8 cellular contexts compared by ENCODE assay signal in genomic region chr9:101601904-101602765, GRCh38. TPM values are rescaled to one million over a fixed set of nuclear protein-coding genes. Genes with fewer than 3 reads are reported as not detected.
DNase-seq lines count a peak whose midpoint lies in the region; ATAC-seq and TF ChIP-seq lines count a peak whose summit lies in the region.

No MANE protein-coding gene starts in this region.

- H3K27ac Mint-ChIP-seq in brain: no peak overlapping the region
- H3K27ac Mint-ChIP-seq in T-helper 2 cell treated with Interferon-gamma antibody and Interleukin-4, amounts not matched to agents 5 μg/mL and 100 μg/mL, for 36 hours: no peak overlapping the region

- no peaks in the 10 kb centered on the region for H3K27me3 ChIP-seq in thoracic aorta (replicated peaks; ENCODE audit: insufficient read depth)

- H3K4me3 Mint-ChIP-seq in brain: peak overlapping the region in 4 of 5 experiments; percentile 31 to 67 (median 50)
- no peak overlapping the region for H3K4me3 Mint-ChIP-seq in T-helper 2 cell treated with Interferon-gamma antibody and Interleukin-4, amounts not matched to agents 5 μg/mL and 100 μg/mL, for 36 hours

- H3K4me3 ChIP-seq in thoracic aorta: no peak overlapping the region

- peak; percentile 62 for DNase-seq in A172 (ENCODE audit: low spot score)
- peak; percentile 74 for DNase-seq in GM03348 (ENCODE audit: low spot score)
- peak; percentile 60 for DNase-seq in NCI-H345 treated with DMSO at 0.1 percent for 48 hours (lab: John Stamatoyannopoulos, UW; ENCODE audit: unreplicated experiment)
- peak; percentile 86 for DNase-seq in inferior parietal cortex (ENCODE audit: extremely low spot score)
- no peak for DNase-seq in thoracic aorta (ENCODE audit: low spot score)
- no peak for DNase-seq in T-helper 2 cell treated with Interferon-gamma antibody and Interleukin-4, amounts not matched to agents 5 μg/mL and 100 μg/mL, for 36 hours (ENCODE audit: low spot score)

- H3K4me1 Mint-ChIP-seq in brain: peaks cover 4% of the 10 kb centered on the region
- H3K4me1 Mint-ChIP-seq in T-helper 2 cell treated with Interferon-gamma antibody and Interleukin-4, amounts not matched to agents 5 μg/mL and 100 μg/mL, for 36 hours (ENCODE audit: low read depth): no peaks in the 10 kb centered on the region

- no peaks in the 10 kb centered on the region for H3K4me1 ChIP-seq in thoracic aorta (ENCODE audit: control insufficient read depth in 1 of 2, low read depth in 2 of 2)

- H3K27ac ChIP-seq in thoracic aorta: no peak overlapping the region

- peak; percentile 56 for ATAC-seq in HG03045 (IDR thresholded peaks at IDR 0.05; ENCODE audit: unreplicated experiment)
- no peak for ATAC-seq in thoracic aorta (ENCODE audit: insufficient number of reproducible peaks, low FRiP score, low read depth)

- TF ChIP-seq CTCF in brain (conservative IDR thresholded peaks at IDR 0.05): peak; percentile 74 to 79
- TF ChIP-seq CTCF in thoracic aorta (IDR thresholded peaks at IDR 0.05): peak; percentile 41

- no peaks in the 10 kb centered on the region for H3K36me3 Mint-ChIP-seq in brain
- H3K36me3 Mint-ChIP-seq in T-helper 2 cell treated with Interferon-gamma antibody and Interleukin-4, amounts not matched to agents 5 μg/mL and 100 μg/mL, for 36 hours (ENCODE audit: low read depth): no peaks in the 10 kb centered on the region

- no peaks in the 10 kb centered on the region for H3K27me3 Mint-ChIP-seq in brain
- H3K27me3 Mint-ChIP-seq in T-helper 2 cell treated with Interferon-gamma antibody and Interleukin-4, amounts not matched to agents 5 μg/mL and 100 μg/mL, for 36 hours (ENCODE audit: low read depth): peaks cover 11% of the 10 kb centered on the region

- no peaks in the 10 kb centered on the region for H3K9me3 ChIP-seq in thoracic aorta

- H3K9me3 Mint-ChIP-seq in brain: no peaks in the 10 kb centered on the region
- no peaks in the 10 kb centered on the region for H3K9me3 Mint-ChIP-seq in T-helper 2 cell treated with Interferon-gamma antibody and Interleukin-4, amounts not matched to agents 5 μg/mL and 100 μg/mL, for 36 hours

- H3K36me3 ChIP-seq in thoracic aorta: no peaks in the 10 kb centered on the region

RNA-seq across cellular contexts. Expression of gene PPP3R2, which starts 7.4 kb away (rescaled TPM):
- not detected in 2 replicates for total RNA-seq in A172 (2014; rRNA removed; shearing (Covaris generic))
- not detected for polyA plus RNA-seq in brain (ENCODE audit: insufficient read depth, low read depth, low replicate concordance)
- not detected for total RNA-seq in thoracic aorta

Comparison
In these comparisons a context has a peak if more than half of its experiments do, and no peak if none do; other contexts are left out.
1. DNase-seq: peak in A172 (single experiment), GM03348 (single experiment), NCI-H345 treated with DMSO at 0.1 percent for 48 hours (single experiment) and inferior parietal cortex (single experiment); none in thoracic aorta (single experiment) and T-helper 2 cell treated with Interferon-gamma antibody and Interleukin-4, amounts not matched to agents 5 μg/mL and 100 μg/mL, for 36 hours (single experiment).